Comparison of ENCODE assay signal across 6 cellular contexts in the genomic region with DNA sequence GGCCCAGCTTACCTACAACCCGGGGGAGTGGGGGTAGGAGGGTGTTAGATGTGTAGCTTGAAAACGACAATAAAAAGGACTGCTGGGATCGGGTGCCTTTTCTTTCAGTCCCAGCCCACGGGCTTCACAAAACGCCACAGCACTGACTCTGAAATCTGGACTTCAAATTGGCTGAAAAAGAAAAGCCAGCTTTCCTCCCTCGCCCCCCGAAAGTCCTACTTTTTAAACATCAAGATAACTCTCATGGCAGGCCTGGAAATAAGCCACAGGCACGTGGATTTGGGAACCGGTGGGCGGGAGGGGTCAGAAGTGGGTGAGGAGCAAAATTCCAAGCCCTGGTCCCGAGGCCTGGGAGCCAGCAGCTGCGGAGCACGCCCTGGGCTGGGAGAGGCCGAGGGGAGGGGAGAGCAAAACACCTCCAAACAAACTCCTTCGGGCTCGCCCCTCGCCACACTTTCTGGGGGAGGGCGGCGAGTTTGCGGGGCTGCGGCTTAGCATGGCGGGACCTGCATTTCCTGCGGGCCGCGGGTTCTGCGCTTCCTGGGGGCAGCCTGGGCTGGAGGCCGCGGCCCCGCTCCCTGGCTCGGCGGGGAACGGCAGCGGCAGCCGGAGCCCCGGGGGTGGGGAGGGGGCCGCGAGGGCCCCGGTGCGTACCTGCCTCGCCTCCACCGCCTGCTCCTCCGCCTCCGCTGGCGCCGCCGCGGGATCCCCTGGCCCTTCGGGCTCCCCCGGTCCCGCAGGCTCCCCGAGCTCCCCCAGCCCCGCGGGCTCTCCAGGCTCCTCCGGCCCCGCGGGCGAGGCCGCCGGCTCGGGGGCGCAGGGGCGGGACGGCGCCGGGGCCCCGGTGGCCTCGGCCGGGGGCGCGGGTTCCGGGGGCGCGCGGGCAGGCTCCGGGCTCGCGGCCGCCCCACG. TPM values are rescaled to one million over a fixed set of nuclear protein-coding genes. Genes with fewer than 3 reads are reported as not detected.
DNase-seq lines count a peak whose midpoint lies in the region; ATAC-seq, FAIRE-seq and TF ChIP-seq lines count a peak whose summit lies in the region.
"Not testable (repeated sequence)": the region's sequence is repeated elsewhere in the genome, so short reads cannot be mapped to it uniquely, and the experiment has no call there.

No MANE protein-coding gene starts in this region.

- peak overlapping the region; percentile 93 for H3K4me2 ChIP-seq in keratinocyte (ENCODE audit: control insufficient read depth, extremely low read depth, insufficient read depth, low read depth, low read length)

- H2AFZ ChIP-seq in keratinocyte (ENCODE audit: control insufficient read depth, low read length), result peak overlapping the region; percentile 38

- H3K4me3 ChIP-seq in dorsolateral prefrontal cortex, result peak overlapping the region; percentile 50 to 81 (median 69)
- H3K4me3 ChIP-seq in keratinocyte (ENCODE audit: control insufficient read depth in 2 of 3, extremely low read depth in 1 of 3, insufficient read depth in 2 of 3, low read depth in 1 of 3, low read length in 3 of 3), result peak overlapping the region; percentile 70 to 75 (median 74)

- dilution Hi-C loops in keratinocyte (cut with MboI; ENCODE audit: extremely low pct_ligation_motif_present, low sequenced_read_pairs), result not testable (repeated sequence)

- H3K27me3 Mint-ChIP-seq in progenitor cell of endocrine pancreas, result not testable (repeated sequence)

- H3K4me3 Mint-ChIP-seq in progenitor cell of endocrine pancreas (ENCODE audit: low read depth), result peak overlapping the region; percentile 90

- not testable (repeated sequence) for H3K9me3 ChIP-seq in keratinocyte (ENCODE audit: control insufficient read depth, low read depth, low read length)

- H3K79me2 ChIP-seq in keratinocyte (ENCODE audit: control insufficient read depth, insufficient read depth, low read length), result peaks cover 46% of the 10 kb centered on the region

- not testable (repeated sequence) for TF ChIP-seq CTCF in dorsolateral prefrontal cortex (IDR thresholded peaks at IDR 0.05 in 54 of 56, conservative IDR thresholded peaks at IDR 0.05 in 2 of 56; ENCODE audit: low read depth in 1 of 56, partially characterized antibody in 56 of 56); keratinocyte (optimal IDR thresholded peaks at IDR 0.05 in 1 of 3, IDR thresholded peaks at IDR 0.05 in 1 of 3, conservative IDR thresholded peaks at IDR 0.05 in 1 of 3; ENCODE audit: extremely low read depth in 1 of 3, insufficient read depth in 2 of 3, low read length in 3 of 3); progenitor cell of endocrine pancreas (IDR thresholded peaks at IDR 0.05; ENCODE audit: unreplicated experiment)

- intact Hi-C loops in dorsolateral prefrontal cortex (cut with DNase I), result loop anchor here in 1 of 2 donors (5.0 kb wide), 2 partner anchors 38 to 153 kb away; no protein-coding TSS in a partner anchor

- H3K27ac Mint-ChIP-seq in progenitor cell of endocrine pancreas, result peak overlapping the region; percentile 98

- not testable (repeated sequence) for H3K36me3 Mint-ChIP-seq in progenitor cell of endocrine pancreas (ENCODE audit: insufficient read depth)

- not testable (repeated sequence) for H3K9me1 ChIP-seq in keratinocyte (ENCODE audit: control insufficient read depth, extremely low read depth, insufficient read depth, low read length)

- peak overlapping the region; percentile 76 for H3K9ac ChIP-seq in keratinocyte (ENCODE audit: control insufficient read depth, extremely low read depth, insufficient read depth, low read length)

- not testable (repeated sequence) for FAIRE-seq in keratinocyte (lab: Jason Lieb, UNC)

- peaks cover 31% of the 10 kb centered on the region for H3K4me1 Mint-ChIP-seq in progenitor cell of endocrine pancreas (ENCODE audit: low read depth)

- not testable (repeated sequence) for H4K20me1 ChIP-seq in keratinocyte (ENCODE audit: control insufficient read depth, extremely low read depth, insufficient read depth, low read length)

- not testable (repeated sequence) for H3K9me3 Mint-ChIP-seq in progenitor cell of endocrine pancreas (ENCODE audit: low read depth)

- H3K27ac ChIP-seq in dorsolateral prefrontal cortex (peak overlapping the region; percentile 43 to 92 (median 86)), keratinocyte (ENCODE audit: control insufficient read depth, insufficient read depth, low read length) (peak overlapping the region; percentile 70)

- H3K27me3 ChIP-seq in dorsolateral prefrontal cortex; keratinocyte (ENCODE audit: control insufficient read depth, extremely low read depth, insufficient read depth, low read length): not testable (repeated sequence)

- peak; percentile 32 for ATAC-seq in HG03354 (IDR thresholded peaks at IDR 0.05; ENCODE audit: poor library complexity, severe bottlenecking, unreplicated experiment)
- ATAC-seq in activated CD4-positive, CD25-positive, alpha-beta regulatory T cell treated with anti-CD3 and anti-CD28 coated beads, Interleukin-2, amount 50 U/mL, for 24 hours, result peak; percentile 34 to 37

- peak; percentile 47 for DNase-seq in AG08396 (ENCODE audit: low spot score)
- DNase-seq in dorsolateral prefrontal cortex, result peak in 2 of 10 donors; percentile 29 to 48
- not testable (repeated sequence) for DNase-seq in keratinocyte (ENCODE audit: low read depth, low spot score); progenitor cell of endocrine pancreas (ENCODE audit: low spot score, unreplicated experiment)

- H3K36me3 ChIP-seq in keratinocyte (ENCODE audit: control insufficient read depth in 2 of 2, extremely low read depth in 1 of 2, insufficient read depth in 2 of 2, low read length in 2 of 2), result peaks cover 5 to 19% of the 10 kb centered on the region in 2 experiments

- H3K4me1 ChIP-seq in keratinocyte (ENCODE audit: control insufficient read depth, extremely low read depth, insufficient read depth, low read length), result peaks cover 22% of the 10 kb centered on the region

RNA-seq across cellular contexts. Expression of a gene that starts 0.6 kb away (rescaled TPM):
- total RNA-seq in dorsolateral prefrontal cortex, result 100 to 1,000 TPM in 82 of 120 experiments, 10 to 100 TPM in 38; 68.5 to 146 (median 109) TPM
- polyA plus RNA-seq in keratinocyte, result 113 to 118 TPM (median 114 TPM) in 3 replicates
- 33.4 TPM for polyA plus RNA-seq in keratinocyte (2011; ENCODE audit: low read depth)
- 123 and 172 TPM in 2 replicates for polyA plus RNA-seq in keratinocyte (2011; cell fraction: cytosol; rRNA removed)
- 70.8 and 71.4 TPM in 2 replicates for polyA plus RNA-seq in keratinocyte (2011; cell fraction: nucleus; rRNA removed)
- 85.9 and 96.7 TPM in 2 replicates for polyA plus RNA-seq in keratinocyte (2012; ENCODE audit: low replicate concordance)
- 64.9 to 161 TPM (median 87.3 TPM) in 3 replicates for polyA minus RNA-seq in keratinocyte
- polyA minus RNA-seq in keratinocyte (2011; cell fraction: cytosol; rRNA and poly(A)+ RNA removed), result 82.7 TPM
- polyA minus RNA-seq in keratinocyte (2011; cell fraction: nucleus; rRNA and poly(A)+ RNA removed), result 21.7 and 52.1 TPM in 2 replicates
- total RNA-seq in progenitor cell of endocrine pancreas, result 93.3 and 94.9 TPM in 2 replicates

RNA-seq across cellular contexts. Expression of a gene that starts 16.2 kb away (rescaled TPM):
- total RNA-seq in dorsolateral prefrontal cortex (100 to 1,000 TPM in 1 of 120 experiments, 10 to 100 TPM in 119; 22.0 to 110 (median 35.8) TPM), progenitor cell of endocrine pancreas (24.1 and 25.6 TPM in 2 replicates)
- polyA plus RNA-seq in keratinocyte, result 11.0 to 14.6 TPM (median 12.0 TPM) in 3 replicates
- 27.7 TPM for polyA plus RNA-seq in keratinocyte (2011; ENCODE audit: low read depth)
- polyA plus RNA-seq in keratinocyte (2011; cell fraction: cytosol; rRNA removed), result 8.1 and 10.9 TPM in 2 replicates
- 19.0 and 23.1 TPM in 2 replicates for polyA plus RNA-seq in keratinocyte (2011; cell fraction: nucleus; rRNA removed)
- polyA plus RNA-seq in keratinocyte (2012; ENCODE audit: low replicate concordance), result 28.4 and 34.2 TPM in 2 replicates
- 4.6 to 20.5 TPM (median 6.6 TPM) in 3 replicates for polyA minus RNA-seq in keratinocyte
- polyA minus RNA-seq in keratinocyte (2011; cell fraction: cytosol; rRNA and poly(A)+ RNA removed), result 10.4 TPM
- 4.7 and 8.1 TPM in 2 replicates for polyA minus RNA-seq in keratinocyte (2011; cell fraction: nucleus; rRNA and poly(A)+ RNA removed)

RNA-seq across cellular contexts. Expression of a gene that starts 16.4 kb away (rescaled TPM):
- total RNA-seq in dorsolateral prefrontal cortex (10 to 100 TPM; 12.5 to 29.2 (median 18.7) TPM), progenitor cell of endocrine pancreas (28.2 TPM in 2 replicates)
- 32.3 to 48.3 TPM (median 37.6 TPM) in 3 replicates for polyA plus RNA-seq in keratinocyte
- polyA plus RNA-seq in keratinocyte (2011; ENCODE audit: low read depth), result 25.5 TPM
- polyA plus RNA-seq in keratinocyte (2011; cell fraction: cytosol; rRNA removed), result 29.6 and 46.7 TPM in 2 replicates
- polyA plus RNA-seq in keratinocyte (2011; cell fraction: nucleus; rRNA removed), result 33.2 and 35.7 TPM in 2 replicates
- 26.7 and 26.9 TPM in 2 replicates for polyA plus RNA-seq in keratinocyte (2012; ENCODE audit: low replicate concordance)
- 5.5 to 22.8 TPM (median 12.5 TPM) in 3 replicates for polyA minus RNA-seq in keratinocyte
- 13.2 TPM for polyA minus RNA-seq in keratinocyte (2011; cell fraction: cytosol; rRNA and poly(A)+ RNA removed)
- polyA minus RNA-seq in keratinocyte (2011; cell fraction: nucleus; rRNA and poly(A)+ RNA removed), result 7.7 and 11.8 TPM in 2 replicates

RNA-seq across cellular contexts. Expression of a gene that starts 26.9 kb away (rescaled TPM):
- total RNA-seq in dorsolateral prefrontal cortex, result 100 to 1,000 TPM in 112 of 120 experiments, 10 to 100 TPM in 8; 73.8 to 169 (median 128) TPM
- 161 to 249 TPM (median 197 TPM) in 3 replicates for polyA plus RNA-seq in keratinocyte
- 84.2 TPM for polyA plus RNA-seq in keratinocyte (2011; ENCODE audit: low read depth)
- polyA plus RNA-seq in keratinocyte (2011; cell fraction: cytosol; rRNA removed), result 112 and 144 TPM in 2 replicates
- polyA plus RNA-seq in keratinocyte (2011; cell fraction: nucleus; rRNA removed), result 291 and 392 TPM in 2 replicates
- 141 and 174 TPM in 2 replicates for polyA plus RNA-seq in keratinocyte (2012; ENCODE audit: low replicate concordance)
- 54.3 to 75.8 TPM (median 70.4 TPM) in 3 replicates for polyA minus RNA-seq in keratinocyte
- 215 TPM for polyA minus RNA-seq in keratinocyte (2011; cell fraction: cytosol; rRNA and poly(A)+ RNA removed)
- polyA minus RNA-seq in keratinocyte (2011; cell fraction: nucleus; rRNA and poly(A)+ RNA removed), result 166 and 224 TPM in 2 replicates
- 265 and 276 TPM in 2 replicates for total RNA-seq in progenitor cell of endocrine pancreas

RNA-seq across cellular contexts. Expression of a gene that starts 27.7 kb away (rescaled TPM):
- total RNA-seq in dorsolateral prefrontal cortex (10 to 100 TPM; 33.8 to 73.3 (median 51.7) TPM), progenitor cell of endocrine pancreas (35.6 and 38.7 TPM in 2 replicates)
- polyA plus RNA-seq in keratinocyte, result 14.6 to 17.6 TPM (median 15.2 TPM) in 3 replicates
- 11.9 TPM for polyA plus RNA-seq in keratinocyte (2011; ENCODE audit: low read depth)
- polyA plus RNA-seq in keratinocyte (2011; cell fraction: cytosol; rRNA removed), result 7.7 and 12.8 TPM in 2 replicates
- 24.4 and 27.0 TPM in 2 replicates for polyA plus RNA-seq in keratinocyte (2011; cell fraction: nucleus; rRNA removed)
- polyA plus RNA-seq in keratinocyte (2012; ENCODE audit: low replicate concordance), result 10.3 and 16.5 TPM in 2 replicates
- polyA minus RNA-seq in keratinocyte, result 14.2 to 26.0 TPM (median 14.8 TPM) in 3 replicates
- 4.8 TPM for polyA minus RNA-seq in keratinocyte (2011; cell fraction: cytosol; rRNA and poly(A)+ RNA removed)
- polyA minus RNA-seq in keratinocyte (2011; cell fraction: nucleus; rRNA and poly(A)+ RNA removed), result 27.2 and 29.7 TPM in 2 replicates
